ENCODE assay signal across 26 cellular contexts in genomic region chr1:54976747-54977146, GRCh38. TPM values are rescaled to one million over a fixed set of nuclear protein-coding genes. Genes with fewer than 3 reads are reported as not detected.
A peak's percentile ranks its signal among the peaks of the same experiment; 100 is the strongest.
DNase-seq lines count a peak whose midpoint lies in the region; ATAC-seq and TF ChIP-seq lines count a peak whose summit lies in the region.
"Had no signal": no experiment of that assay in that cellular context is flagged by ENCODE, and none has a peak within 500 bp of the region (broad histone marks: within the 10 kb centered on the region; RNA-seq: fewer than 3 reads in every experiment).

No MANE protein-coding gene starts in this region.

- intact Hi-C loops in ascending aorta (cut with DNase I) (no loop called here), prostate gland (cut with DNase I) (no loop called here), Right ventricle myocardium inferior (cut with DNase I) (no loop called here)

- no peak for ATAC-seq in Right ventricle myocardium inferior
- ATAC-seq: left cardiac atrium, natural killer cell, sciatic nerve had no signal

- peak; percentile 52 to 82 for DNase-seq in NCI-H2081 (lab: John Stamatoyannopoulos, UW)
- peak in 1 of 2 donors; percentile 64 for DNase-seq in ascending aorta (ENCODE audit: low spot score in 2 of 2)
- peak; percentile 31 for DNase-seq in prostate gland (ENCODE audit: low spot score)
- no peak for DNase-seq in dermis blood vessel endothelial cell
- DNase-seq in NCI-H82 treated with DMSO at 0.1 percent for 48 hours (lab: John Stamatoyannopoulos, UW; ENCODE audit: unreplicated experiment), result no peak
- no peak for DNase-seq in Right ventricle myocardium inferior (ENCODE audit: missing footprints)
- DNase-seq: activated CD8-positive, alpha-beta memory T cell treated with anti-CD3 and anti-CD28 coated beads for 24 hours; activated naive CD4-positive, alpha-beta T cell treated with Interleukin-2 at 50 U/mL for 16 hours; activated T-cell treated with anti-CD3 and anti-CD28 coated beads, Interleukin-2, amount 50 U/mL, for 24 hours; cortex of kidney; DMS 273 treated with DMSO at 0.1 percent for 48 hours; GDM1; glutamatergic neuron; left cardiac atrium; MM.1S; natural killer cell; NCI-H187 treated with DMSO at 0.1 percent for 48 hours; NCI-H526 treated with DMSO at 0.1 percent for 48 hours; ovary; SIG-M5; stimulated activated CD4-positive, alpha-beta T cell treated with anti-CD3 and anti-CD28 coated beads, Interleukin-15, amount 100 ng/mL, for 24 hours; stimulated activated CD8-positive, alpha-beta memory T cell treated with anti-CD3 and anti-CD28 coated beads, Interleukin-4, amount 100 ng/mL, for 48 hours had no signal

- H3K36me3 ChIP-seq in ascending aorta, result no peaks in the 10 kb centered on the region
- H3K36me3 ChIP-seq in prostate gland, result no peaks in the 10 kb centered on the region
- H3K36me3 ChIP-seq: ovary had no signal

- H3K4me3 ChIP-seq in ascending aorta, result no peak overlapping the region
- no peak overlapping the region for H3K4me3 ChIP-seq in prostate gland
- H3K4me3 ChIP-seq: ovary had no signal

- no peak for TF ChIP-seq POLR2A in prostate gland (IDR thresholded peaks at IDR 0.05)

- H3K4me1 ChIP-seq in ascending aorta, result peaks cover 0 to 20% of the 10 kb centered on the region in 2 donors
- no peaks in the 10 kb centered on the region for H3K4me1 ChIP-seq in prostate gland (replicated peaks)

- TF ChIP-seq RAD21 in Ishikawa (IDR thresholded peaks at IDR 0.05; ENCODE audit: low read depth), result no peak

- TF ChIP-seq CTCF in ascending aorta (IDR thresholded peaks at IDR 0.05) (no peak), prostate gland (IDR thresholded peaks at IDR 0.05) (no peak)

- no peaks in the 10 kb centered on the region for H3K27me3 ChIP-seq in ascending aorta
- H3K27me3 ChIP-seq in prostate gland (replicated peaks; ENCODE audit: insufficient read depth), result no peaks in the 10 kb centered on the region
- H3K27me3 ChIP-seq: ovary had no signal

- peak overlapping the region; percentile 5 to 39 for H3K27ac ChIP-seq in ascending aorta
- H3K27ac ChIP-seq in prostate gland, result peak overlapping the region in 1 of 2 donors; percentile 4
- H3K27ac ChIP-seq: ovary had no signal

- H3K9me3 ChIP-seq in ascending aorta (no peaks in the 10 kb centered on the region), prostate gland (no peaks in the 10 kb centered on the region)
- H3K9me3 ChIP-seq: ovary had no signal

- 39% methylated on average over 6 of the region's 6 CpGs for WGBS in prostate gland

- peak; percentile 71; the same call in 1 of the 2 replicates for TF ChIP-seq EP300 in Ishikawa (IDR thresholded peaks at IDR 0.05; ENCODE audit: borderline replicate concordance)

TF ChIP-seq in Ishikawa, 13 proteins besides CTCF, POLR2A, EP300 and RAD21:
- TF ChIP-seq FOXM1 (IDR thresholded peaks at IDR 0.05; ENCODE audit: borderline replicate concordance, low read depth) (peak; percentile 40; the same call in 1 of the 2 replicates), CREB1 (IDR thresholded peaks at IDR 0.05; ENCODE audit: low read depth) (no peak), TCF12 (IDR thresholded peaks at IDR 0.05; ENCODE audit: low read depth) (peak; percentile 55; the same call in 1 of the 2 replicates), CEBPB (IDR thresholded peaks at IDR 0.05) (no peak), NFIC (IDR thresholded peaks at IDR 0.05) (peak; percentile 87)

RNA-seq across cellular contexts. Expression of gene TMEM61, which starts 3.7 kb away (rescaled TPM):
- not detected for total RNA-seq in ascending aorta
- total RNA-seq in prostate gland, result 1 to 10 TPM; 2.4 to 5.4 TPM
- not detected in 2 replicates for total RNA-seq in dermis blood vessel endothelial cell
- total RNA-seq in Right ventricle myocardium inferior, result not detected
- total RNA-seq: natural killer cell, OCI-LY7, sciatic nerve had no signal

RNA-seq across cellular contexts. Expression of gene BSND, which starts 22.0 kb away (rescaled TPM):
- total RNA-seq in ascending aorta, result not detected
- total RNA-seq in prostate gland, result under 1 TPM in 1 of 2 donors, not detected in 1; 0.11 TPM
- not detected in 2 replicates for total RNA-seq in dermis blood vessel endothelial cell
- total RNA-seq in Right ventricle myocardium inferior, result not detected
- total RNA-seq: H4, left cardiac atrium, natural killer cell, OCI-LY7, sciatic nerve had no signal

Comparison
In these comparisons a context has a peak if more than half of its experiments do, and no peak if none do; other contexts are left out.
1. DNase-seq: peak in NCI-H2081 (2 of 2) and prostate gland (single experiment); none in dermis blood vessel endothelial cell (single experiment), NCI-H82 treated with DMSO at 0.1 percent for 48 hours (single experiment) and Right ventricle myocardium inferior (single experiment).